In genomic region chr17:8117980-8118768, GRCh38 we compare ENCODE assay signal across 8 cellular contexts. TPM values are rescaled to one million over a fixed set of nuclear protein-coding genes. Genes with fewer than 3 reads are reported as not detected.
A peak's percentile ranks its signal among the peaks of the same experiment; 100 is the strongest.
DNase-seq lines count a peak whose midpoint lies in the region; ATAC-seq and TF ChIP-seq lines count a peak whose summit lies in the region.

ALOXE3 (minus strand) TSS chr17:8118514; CDS start chr17:8117990, 524 bp downstream.

- no peak for ATAC-seq in activated naive CD8-positive, alpha-beta T cell treated with anti-CD3 and anti-CD28 coated beads, Interleukin-2, amount 50 U/mL, for 24 hours

- peak within 1 kb of the TSS; percentile 98 for H3K27ac Mint-ChIP-seq in activated naive CD8-positive, alpha-beta T cell treated with anti-CD3 and anti-CD28 coated beads, Interleukin-2, amount 50 U/mL, for 24 hours

- H3K9me3 ChIP-seq in ES-I3 (ENCODE audit: control insufficient read depth, insufficient read depth, low read length) (no peaks in the 10 kb centered on the region), Karpas-422 (ENCODE audit: low read length) (no peaks in the 10 kb centered on the region), hepatocyte (ENCODE audit: low read depth) (no peaks in the 10 kb centered on the region)

- H2AFZ ChIP-seq in Karpas-422 (ENCODE audit: low read length) (peak within 1 kb of the TSS; percentile 84), hepatocyte (peak within 1 kb of the TSS; percentile 30)

- peaks cover 3% of the 10 kb centered on the region for H3K9me3 Mint-ChIP-seq in activated naive CD8-positive, alpha-beta T cell treated with anti-CD3 and anti-CD28 coated beads, Interleukin-2, amount 50 U/mL, for 24 hours

- H3K4me2 ChIP-seq in Karpas-422 (ENCODE audit: low read depth, low read length, poor library complexity, severe bottlenecking) (peak within 1 kb of the TSS; percentile 100), hepatocyte (peak within 1 kb of the TSS; percentile 88)

- H3K9me2 ChIP-seq in Karpas-422 (replicated peaks; ENCODE audit: insufficient read depth, low read length) (no peaks in the 10 kb centered on the region), hepatocyte (replicated peaks; ENCODE audit: insufficient read depth) (no peaks in the 10 kb centered on the region)

- peaks cover 46% of the 10 kb centered on the region for H3K4me1 Mint-ChIP-seq in activated naive CD8-positive, alpha-beta T cell treated with anti-CD3 and anti-CD28 coated beads, Interleukin-2, amount 50 U/mL, for 24 hours

- DNase-seq in Karpas-422 (no peak), hepatocyte (ENCODE audit: low spot score) (peak; percentile 87), renal cortical epithelial cell (ENCODE audit: low read depth) (peak; percentile 89), KG1 (lab: John Stamatoyannopoulos, UW) (no peak), DMS153 treated with DMSO at 0.1 percent for 48 hours (lab: John Stamatoyannopoulos, UW; ENCODE audit: unreplicated experiment) (no peak)
- DNase-seq in activated naive CD8-positive, alpha-beta T cell treated with anti-CD3 and anti-CD28 coated beads, Interleukin-2, amount 50 U/mL, for 24 hours: no peak
- DNase-seq in NK-92 treated with Interleukin-12 subunit alpha and Interleukin-12 subunit beta, amount 100 ng/mL, for 24 hours (lab: John Stamatoyannopoulos, UW): no peak

- 1% methylated on average over 33 of the region's 33 CpGs for WGBS in hepatocyte (ENCODE audit: low lambda C conversion rate, missing lambda C conversion rate)

- H3K4me3 ChIP-seq in Karpas-422 (ENCODE audit: low read length) (peak within 1 kb of the TSS; percentile 76), hepatocyte (peak within 1 kb of the TSS; percentile 48)

- peaks cover 12% of the 10 kb centered on the region for H3K36me3 Mint-ChIP-seq in activated naive CD8-positive, alpha-beta T cell treated with anti-CD3 and anti-CD28 coated beads, Interleukin-2, amount 50 U/mL, for 24 hours (ENCODE audit: low read depth)

- peaks cover 65% of the 10 kb centered on the region for H3K27me3 Mint-ChIP-seq in activated naive CD8-positive, alpha-beta T cell treated with anti-CD3 and anti-CD28 coated beads, Interleukin-2, amount 50 U/mL, for 24 hours

- H4K20me1 ChIP-seq in Karpas-422 (ENCODE audit: insufficient read depth, low read depth, low read length) (no peaks in the 10 kb centered on the region), hepatocyte (ENCODE audit: insufficient read depth, poor library complexity, severe bottlenecking) (no peaks in the 10 kb centered on the region)

- H3K4me1 ChIP-seq in ES-I3 (ENCODE audit: insufficient read depth, low read length) (no peaks in the 10 kb centered on the region), Karpas-422 (ENCODE audit: low read length) (peaks cover 46% of the 10 kb centered on the region), hepatocyte (ENCODE audit: insufficient read depth) (peaks cover 7% of the 10 kb centered on the region)

- H3K79me2 ChIP-seq in Karpas-422 (ENCODE audit: low read length) (no peaks in the 10 kb centered on the region), hepatocyte (no peaks in the 10 kb centered on the region)

- H3K9ac ChIP-seq in ES-I3 (ENCODE audit: low read depth, low read length) (peak within 1 kb of the TSS; percentile 75; the same call in 1 of the 2 replicates), Karpas-422 (ENCODE audit: low read length) (peak within 1 kb of the TSS; percentile 74)

- no peak for TF ChIP-seq CTCF in hepatocyte (IDR thresholded peaks at IDR 0.05; ENCODE audit: poor library complexity)

- H3K27ac ChIP-seq in Karpas-422 (ENCODE audit: low read length): peak within 1 kb of the TSS; percentile 78
- peak within 1 kb of the TSS; percentile 91 for H3K27ac ChIP-seq in hepatocyte

- peak within 1 kb of the TSS; percentile 90 for H3K4me3 Mint-ChIP-seq in activated naive CD8-positive, alpha-beta T cell treated with anti-CD3 and anti-CD28 coated beads, Interleukin-2, amount 50 U/mL, for 24 hours

- H3K27me3 ChIP-seq in Karpas-422 (ENCODE audit: low read length): no peaks in the 10 kb centered on the region
- H3K27me3 ChIP-seq in hepatocyte: peaks cover 32% of the 10 kb centered on the region

- H3K36me3 ChIP-seq in ES-I3 (ENCODE audit: insufficient read depth, low read length): no peaks in the 10 kb centered on the region
- no peaks in the 10 kb centered on the region for H3K36me3 ChIP-seq in Karpas-422 (ENCODE audit: insufficient read depth, low read length)
- H3K36me3 ChIP-seq in hepatocyte (replicated peaks; ENCODE audit: insufficient read depth, low read depth): no peaks in the 10 kb centered on the region

RNA-seq across cellular contexts. Expression of gene ALOXE3, which starts in this region (rescaled TPM):
- 0.18 TPM in 1 of 2 replicates, not detected in the other for total RNA-seq in Karpas-422 (2014; rRNA removed; shearing (Covaris generic); ENCODE audit: low replicate concordance)
- total RNA-seq in hepatocyte: 0.48 and 0.77 TPM in 2 replicates
- 1.5 and 2.6 TPM in 2 replicates for polyA plus RNA-seq in hepatocyte
- total RNA-seq in renal cortical epithelial cell: 0.17 TPM in 1 of 2 replicates, not detected in the other

Comparison
In these comparisons a context has a peak if more than half of its experiments do, and no peak if none do; other contexts are left out.
1. Peak in DNase-seq in renal cortical epithelial cell; RNA of the gene not detected or under 1 TPM.